In the genomic region with DNA sequence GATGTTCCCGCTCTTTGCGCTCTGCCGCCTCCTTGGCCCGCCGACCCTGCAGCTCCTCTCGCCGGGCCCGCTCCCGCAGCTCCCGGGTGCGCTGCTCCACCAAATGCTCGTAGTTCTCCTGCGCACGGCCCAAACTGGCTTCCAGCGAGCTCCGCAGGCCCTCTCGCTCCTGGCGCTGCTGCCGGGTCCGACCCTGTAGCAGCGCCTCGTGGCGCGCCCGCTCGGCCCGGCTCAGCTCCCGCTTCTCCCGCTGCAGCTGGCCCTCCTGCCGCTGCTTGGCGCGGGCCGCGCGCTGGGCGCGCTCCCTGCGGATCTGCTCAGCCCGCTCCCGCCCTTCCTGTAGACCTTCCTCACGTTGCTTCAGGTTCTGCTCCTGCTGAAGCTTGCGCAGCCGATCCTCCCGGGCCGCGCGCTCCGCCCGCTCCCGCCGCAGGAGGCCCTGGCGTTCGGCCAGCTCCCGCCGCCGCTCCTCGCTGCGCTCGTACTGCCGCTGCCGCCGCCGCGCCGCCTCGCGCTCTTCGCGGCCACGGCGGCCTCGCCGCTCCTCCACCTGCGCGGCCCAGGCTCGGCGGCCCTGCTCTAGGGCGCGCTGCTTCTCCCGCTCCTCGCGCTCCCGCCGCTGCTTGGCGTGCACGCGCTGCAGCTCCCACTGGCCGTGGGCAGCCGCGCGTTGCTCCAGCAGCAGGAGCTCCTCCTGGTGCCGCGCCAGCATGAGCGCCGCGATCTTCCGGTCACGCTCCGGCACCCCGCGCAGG, we compare ENCODE assay signal across 8 cellular contexts. TPM values are rescaled to one million over a fixed set of nuclear protein-coding genes. Genes with fewer than 3 reads are reported as not detected.
DNase-seq lines count a peak whose midpoint lies in the region; TF ChIP-seq lines count a peak whose summit lies in the region.

No MANE protein-coding gene starts in this region.

- dilution Hi-C loops in mammary epithelial cell (cut with HindIII; ENCODE audit: low sequenced_read_pairs) = no loop called here

- DNase-seq in HuH-7 (ENCODE audit: low spot score) (peak; percentile 26), mammary epithelial cell (peak; percentile 53), lower leg skin (ENCODE audit: low spot score in 2 of 2) (no peak), NCI-H2171 treated with DMSO at 0.1 percent for 48 hours (lab: John Stamatoyannopoulos, UW) (no peak), COR-L47 (lab: John Stamatoyannopoulos, UW) (no peak), Ammon's horn (ENCODE audit: low spot score) (no peak), pons (ENCODE audit: low spot score) (no peak)

- BruUV-seq in mammary epithelial cell (replicated peaks; lab: Mats Ljungman, UMichigan) = no TSS peak

- no peaks in the 10 kb centered on the region for H3K79me2 ChIP-seq in ACC112 (ENCODE audit: control insufficient read depth, insufficient read depth, low read length, unreplicated experiment)
- no peaks in the 10 kb centered on the region for H3K79me2 ChIP-seq in mammary epithelial cell (ENCODE audit: insufficient read depth, low read length)

- TF ChIP-seq POLR2A in lower leg skin (IDR thresholded peaks at IDR 0.05) = no peak

- H3K27me3 ChIP-seq in ACC112 (ENCODE audit: insufficient read depth, low read length) (peaks cover 86% of the 10 kb centered on the region), mammary epithelial cell (ENCODE audit: insufficient read depth, low read length) (peaks cover 37% of the 10 kb centered on the region)

- no peak overlapping the region for H3K9ac ChIP-seq in mammary epithelial cell (ENCODE audit: insufficient read depth, low read length)

- no peak for TF ChIP-seq CTCF in mammary epithelial cell (conservative IDR thresholded peaks at IDR 0.05 in 1 of 2, IDR thresholded peaks at IDR 0.05 in 1 of 2; ENCODE audit: extremely low read depth in 1 of 2, insufficient read depth in 1 of 2, low read depth in 1 of 2, low read length in 2 of 2)
- no peak for TF ChIP-seq CTCF in lower leg skin (IDR thresholded peaks at IDR 0.05)

- H2AFZ ChIP-seq in ACC112 (ENCODE audit: low read length, unreplicated experiment) = no peak overlapping the region
- H2AFZ ChIP-seq in mammary epithelial cell (ENCODE audit: low read depth, low read length) = peak overlapping the region; percentile 13

- no peaks in the 10 kb centered on the region for H3K9me3 ChIP-seq in mammary epithelial cell (replicated peaks; ENCODE audit: insufficient read depth, low read length)

- H4K20me1 ChIP-seq in mammary epithelial cell (ENCODE audit: insufficient read depth, low read length) = peaks cover 6% of the 10 kb centered on the region

- H3K36me3 ChIP-seq in ACC112 (ENCODE audit: insufficient read depth, low read length) = no peaks in the 10 kb centered on the region
- no peaks in the 10 kb centered on the region for H3K36me3 ChIP-seq in mammary epithelial cell (ENCODE audit: insufficient read depth, low read length)

- WGBS in mammary epithelial cell (ENCODE audit: low coverage, missing lambda C conversion rate) = 27% methylated on average over 3 of the region's 101 CpGs
- WGBS in lower leg skin, 2 donors = 0 to 7% methylated on average over 18 to 63 of the region's 101 CpGs

- intact Hi-C loops in mammary epithelial cell (cut with micrococcal nuclease) = loop anchor here (2.0 kb wide), 1 partner anchor 329 kb away; no protein-coding TSS in a partner anchor
- intact Hi-C loops in lower leg skin (cut with DNase I; ENCODE audit: low total_unique reads) = no loop called here

- H3K4me1 ChIP-seq in ACC112 (ENCODE audit: control insufficient read depth, insufficient read depth, low read length, unreplicated experiment) (no peaks in the 10 kb centered on the region), mammary epithelial cell (ENCODE audit: insufficient read depth, low read length) (peaks cover 12% of the 10 kb centered on the region)

- CTCF ChIA-PET in mammary epithelial cell (lab: Charles Lee; ENCODE audit: low non-redundant PET) = no interaction called here

- H3K4me3 ChIP-seq in ACC112 (ENCODE audit: low read depth, low read length) (peak overlapping the region; percentile 63), mammary epithelial cell (replicated peaks in 1 of 3; ENCODE audit: insufficient read depth in 1 of 3, low read depth in 2 of 3, low read length in 3 of 3) (peak overlapping the region in 1 of 3 experiments; percentile 5), lower leg skin (ENCODE audit: low read depth, poor library complexity, severe bottlenecking) (peak overlapping the region; percentile 30)

- in situ Hi-C loops in mammary epithelial cell (cut with MboI; ENCODE audit: low sequenced_read_pairs in 2 of 2) = no loop called here

- peak overlapping the region; percentile 65 for H3K4me2 ChIP-seq in mammary epithelial cell (ENCODE audit: insufficient read depth, low read depth, low read length)

- no peak overlapping the region for H3K27ac ChIP-seq in ACC112 (ENCODE audit: low read depth, low read length)
- no peak overlapping the region for H3K27ac ChIP-seq in mammary epithelial cell (ENCODE audit: insufficient read depth, low read depth, low read length)

RNA-seq across cellular contexts. Expression of a gene that starts 2.6 kb away (rescaled TPM):
- total RNA-seq in mammary epithelial cell = not detected
- polyA plus RNA-seq in mammary epithelial cell = not detected
- not detected for polyA minus RNA-seq in mammary epithelial cell
- under 1 TPM in 2 of 4 donors, not detected in 2; 0.12 to 0.19 TPM for total RNA-seq in lower leg skin

RNA-seq across cellular contexts. Expression of a gene that starts 39.3 kb away (rescaled TPM):
- total RNA-seq in mammary epithelial cell (10 to 100 TPM; 34.8 to 45.6 TPM), lower leg skin (10 to 100 TPM; 35.5 to 56.7 (median 51.0) TPM)
- 17.1 TPM for polyA plus RNA-seq in mammary epithelial cell
- 41.4 TPM for polyA minus RNA-seq in mammary epithelial cell

Comparison
In these comparisons a context has a peak if more than half of its experiments do, and no peak if none do; other contexts are left out.
1. DNase-seq: peak in HuH-7 (single experiment) and mammary epithelial cell (single experiment); none in lower leg skin (0 of 2), NCI-H2171 treated with DMSO at 0.1 percent for 48 hours (single experiment), COR-L47 (single experiment), Ammon's horn (single experiment) and pons (single experiment).